In genomic region chr4:87911252-87911774, GRCh38 we compare ENCODE assay signal across 12 cellular contexts.
A peak's percentile ranks its signal among the peaks of the same experiment; 100 is the strongest.
DNase-seq lines count a peak whose midpoint lies in the region; ATAC-seq and TF ChIP-seq lines count a peak whose summit lies in the region.
"Had no signal": no experiment of that assay in that cellular context is flagged by ENCODE, and none has a peak within 500 bp of the region (broad histone marks: within the 10 kb centered on the region; RNA-seq: fewer than 3 reads in every experiment).

No MANE protein-coding gene starts in this region.

- ATAC-seq in body of pancreas (peak; percentile 73), left lung (peak; percentile 17), HG03025 (IDR thresholded peaks at IDR 0.05; ENCODE audit: low FRiP score, unreplicated experiment) (no peak), GM21423 (IDR thresholded peaks at IDR 0.05; ENCODE audit: unreplicated experiment) (no peak)
- ATAC-seq: naive thymus-derived CD4-positive, alpha-beta T cell; stimulated activated memory B cell treated with anti-CD40 and anti-IgM and Interleukin-4, amounts not matched to agents 10 μg/mL and 1 μg/mL and 100 μg/mL, for 72 hours had no signal

- DNase-seq in NCI-H187 treated with DMSO at 0.1 percent for 48 hours (lab: John Stamatoyannopoulos, UW) (peak; percentile 6), NCI-H187 (lab: John Stamatoyannopoulos, UW) (no peak), body of pancreas (peak in 2 of 4 donors; percentile 14 to 23), left lung (no peak), substantia nigra (lab: John Stamatoyannopoulos, UW) (peak in 6 of 49 donors; percentile 9 to 48 (median 25)), AML-193 (lab: John Stamatoyannopoulos, UW) (no peak)
- DNase-seq: DND-41; effector CD4-positive, alpha-beta T cell; naive thymus-derived CD4-positive, alpha-beta T cell had no signal

- WGBS in body of pancreas, 2 donors, result 8 to 11% methylated on average over 4 of the region's 4 CpGs

- intact Hi-C loops in body of pancreas (cut with DNase I), result no loop called here
- intact Hi-C loops in left lung (cut with DNase I), result no loop called here

- H3K27me3 ChIP-seq in body of pancreas (no peaks in the 10 kb centered on the region), left lung (no peaks in the 10 kb centered on the region)

- peak overlapping the region in 3 of 4 donors; percentile 55 to 65 (median 60) for H3K27ac ChIP-seq in body of pancreas
- no peak overlapping the region for H3K27ac ChIP-seq in left lung
- peak overlapping the region; percentile 81 for H3K27ac ChIP-seq in substantia nigra (ENCODE audit: low read depth, low read length, poor library complexity, severe bottlenecking)

- H3K4me3 ChIP-seq in body of pancreas (no peak overlapping the region), left lung (no peak overlapping the region)

- no peaks in the 10 kb centered on the region for H3K9me3 ChIP-seq in body of pancreas
- H3K9me3 ChIP-seq in left lung, result no peaks in the 10 kb centered on the region

- TF ChIP-seq POLR2A in body of pancreas (IDR thresholded peaks at IDR 0.05), result no peak

- peaks cover 42% of the 10 kb centered on the region for H3K4me1 ChIP-seq in body of pancreas
- peaks cover 0 to 17% of the 10 kb centered on the region in 2 donors for H3K4me1 ChIP-seq in left lung

- H3K36me3 ChIP-seq in body of pancreas (replicated peaks in 1 of 2; ENCODE audit: insufficient read depth in 1 of 2, low read depth in 2 of 2), result no peaks in the 10 kb centered on the region
- no peaks in the 10 kb centered on the region for H3K36me3 ChIP-seq in left lung

- TF ChIP-seq CTCF in body of pancreas (IDR thresholded peaks at IDR 0.05) (no peak), left lung (IDR thresholded peaks at IDR 0.05) (no peak)

Comparison
In these comparisons a context has a peak if more than half of its experiments do, and no peak if none do; other contexts are left out.
1. ATAC-seq: peak in body of pancreas (single experiment) and left lung (single experiment); none in HG03025 (single experiment) and GM21423 (single experiment).
2. H3K27ac ChIP-seq: peak in body of pancreas (3 of 4) and substantia nigra (single experiment); none in left lung (0 of 2).